25 cellular contexts compared by ENCODE assay signal in the genomic region with DNA sequence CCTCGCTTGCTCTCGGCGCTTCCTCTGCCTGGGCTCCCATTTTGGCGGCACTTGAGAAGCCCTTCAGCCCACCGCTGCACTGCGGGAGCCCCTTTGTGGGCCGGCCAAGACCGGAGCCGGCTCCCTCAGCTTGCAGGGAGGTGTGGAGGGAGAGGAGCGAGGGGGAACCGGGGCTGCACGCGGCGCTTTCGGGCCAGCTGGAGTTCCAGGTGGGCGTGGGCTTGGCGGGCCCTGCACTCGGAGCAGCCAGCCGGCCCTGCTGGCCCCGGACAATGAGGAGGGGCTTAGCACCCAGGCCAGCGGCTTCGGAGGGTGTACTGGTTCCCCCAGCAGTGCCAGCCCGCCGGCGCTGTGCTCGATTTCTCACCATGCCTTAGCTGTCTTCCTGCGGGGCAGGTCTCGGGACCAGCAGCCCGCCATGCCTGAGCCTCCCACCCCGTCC. TPM values are rescaled to one million over a fixed set of nuclear protein-coding genes. Genes with fewer than 3 reads are reported as not detected.
DNase-seq lines count a peak whose midpoint lies in the region; TF ChIP-seq lines count a peak whose summit lies in the region.
"Had no signal": no experiment of that assay in that cellular context is flagged by ENCODE, and none has a peak within 500 bp of the region (broad histone marks: within the 10 kb centered on the region; RNA-seq: fewer than 3 reads in every experiment).

No MANE protein-coding gene starts in this region.

- H3K9me3 Mint-ChIP-seq in nephron, result no peaks in the 10 kb centered on the region
- H3K9me3 Mint-ChIP-seq: activated naive CD8-positive, alpha-beta T cell treated with anti-CD3 and anti-CD28 coated beads, Interleukin-2, amount 50 U/mL, for 24 hours; memory B cell; stimulated activated naive B cell treated with anti-CD40 and anti-IgM and Interleukin-4, amounts not matched to agents 10 μg/mL and 1 μg/mL and 100 μg/mL, for 72 hours had no signal

- DNase-seq in DMS79 treated with DMSO at 0.1 percent for 48 hours (lab: John Stamatoyannopoulos, UW), result peak; percentile 37
- DNase-seq in hepatocyte (ENCODE audit: low spot score), result no peak
- no peak for DNase-seq in MM.1S
- no peak for DNase-seq in HK-2 (ENCODE audit: unreplicated experiment)
- no peak for DNase-seq in NOMO-1 treated with dmso at 0.1 percent for 144 hours (lab: John Stamatoyannopoulos, UW; ENCODE audit: unreplicated experiment)
- no peak for DNase-seq in colonic mucosa
- DNase-seq: activated CD4-positive, CD25-positive, alpha-beta regulatory T cell treated with anti-CD3 and anti-CD28 coated beads, Interleukin-2, amount 50 U/mL, for 72 hours; activated gamma-delta T cell treated with Interleukin-2 at 50 U/mL for 16 hours; activated naive CD8-positive, alpha-beta T cell treated with anti-CD3 and anti-CD28 coated beads, Interleukin-2, amount 50 U/mL, for 24 hours; effector CD4-positive, alpha-beta T cell; EL; NCI-H1417; NCI-H2107; NCI-H524 treated with DMSO at 0.1 percent for 48 hours; retina; spleen; stimulated activated CD4-positive, alpha-beta T cell treated with anti-CD3 and anti-CD28 coated beads, Interleukin-4, amount 100 ng/mL, for 24 hours; stimulated activated naive B cell treated with anti-CD40 and anti-IgM and Interleukin-4, amounts not matched to agents 10 μg/mL and 1 μg/mL and 100 μg/mL, for 72 hours; T-helper 1 cell had no signal

- peaks cover 10% of the 10 kb centered on the region for H3K27me3 ChIP-seq in HUES48 (ENCODE audit: control insufficient read depth, insufficient read depth, low read length)
- H3K27me3 ChIP-seq in hepatocyte, result no peaks in the 10 kb centered on the region
- H3K27me3 ChIP-seq in MM.1S (replicated peaks; ENCODE audit: insufficient read depth, low read length), result no peaks in the 10 kb centered on the region
- H3K27me3 ChIP-seq in colonic mucosa, result no peaks in the 10 kb centered on the region
- H3K27me3 ChIP-seq: SJSA1, spleen, vagina had no signal

- H3K9me3 ChIP-seq in HUES48 (ENCODE audit: control insufficient read depth, insufficient read depth, low read length) (no peaks in the 10 kb centered on the region), hepatocyte (ENCODE audit: low read depth) (no peaks in the 10 kb centered on the region), MM.1S (replicated peaks; ENCODE audit: insufficient read depth, low read length) (no peaks in the 10 kb centered on the region), colonic mucosa (no peaks in the 10 kb centered on the region)
- H3K9me3 ChIP-seq: SJSA1, spleen, vagina had no signal

- 14% methylated on average over 23 of the region's 30 CpGs for WGBS in hepatocyte (ENCODE audit: low lambda C conversion rate, missing lambda C conversion rate)

- peaks cover 6% of the 10 kb centered on the region for H3K4me1 ChIP-seq in HUES48 (ENCODE audit: control insufficient read depth, insufficient read depth, low read length)
- no peaks in the 10 kb centered on the region for H3K4me1 ChIP-seq in hepatocyte (ENCODE audit: insufficient read depth)
- H3K4me1 ChIP-seq in MM.1S (ENCODE audit: low read length), result no peaks in the 10 kb centered on the region
- H3K4me1 ChIP-seq in colonic mucosa, result no peaks in the 10 kb centered on the region
- H3K4me1 ChIP-seq: SJSA1, spleen, vagina had no signal

- peaks cover 6% of the 10 kb centered on the region for H3K4me1 Mint-ChIP-seq in nephron
- H3K4me1 Mint-ChIP-seq: CD14-positive monocyte; memory B cell; stimulated activated naive B cell treated with anti-CD40 and anti-IgM and Interleukin-4, amounts not matched to agents 10 μg/mL and 1 μg/mL and 100 μg/mL, for 72 hours had no signal

- no peak for TF ChIP-seq CTCF in hepatocyte (IDR thresholded peaks at IDR 0.05; ENCODE audit: poor library complexity)
- TF ChIP-seq CTCF in nephron (IDR thresholded peaks at IDR 0.05; ENCODE audit: unreplicated experiment in 3 of 3), result no peak
- TF ChIP-seq CTCF in MM.1S (IDR thresholded peaks at IDR 0.05; ENCODE audit: low read length), result no peak
- TF ChIP-seq CTCF in colonic mucosa (IDR thresholded peaks at IDR 0.05), result no peak

- intact Hi-C loops in colonic mucosa (cut with DNase I), result no loop called here

- H3K79me2 ChIP-seq in hepatocyte (no peaks in the 10 kb centered on the region), MM.1S (ENCODE audit: low read length) (no peaks in the 10 kb centered on the region)

- no peaks in the 10 kb centered on the region for H3F3A ChIP-seq in MM.1S (ENCODE audit: insufficient read depth, low read length)

- H3K4me2 ChIP-seq in hepatocyte (peak overlapping the region; percentile 92), MM.1S (ENCODE audit: low read depth, low read length) (no peak overlapping the region)

- no peaks in the 10 kb centered on the region for H3K36me3 Mint-ChIP-seq in nephron (ENCODE audit: low read depth)
- H3K36me3 Mint-ChIP-seq: CD14-positive monocyte, memory B cell had no signal

- H3K9ac ChIP-seq in HUES48 (ENCODE audit: low read depth, low read length) (peak overlapping the region; percentile 45; the same call in 1 of the 2 replicates), MM.1S (ENCODE audit: low read length) (no peak overlapping the region), colonic mucosa (ENCODE audit: low read depth in 2 of 2, low read length in 2 of 2) (no peak overlapping the region)

- H2AFZ ChIP-seq in hepatocyte (peak overlapping the region; percentile 70), MM.1S (ENCODE audit: low read length) (no peak overlapping the region)

- no peaks in the 10 kb centered on the region for H3K36me3 ChIP-seq in HUES48 (ENCODE audit: control insufficient read depth, insufficient read depth, low read length)
- H3K36me3 ChIP-seq in hepatocyte (replicated peaks; ENCODE audit: insufficient read depth, low read depth), result no peaks in the 10 kb centered on the region
- no peaks in the 10 kb centered on the region for H3K36me3 ChIP-seq in MM.1S (replicated peaks; ENCODE audit: insufficient read depth, low read length)
- no peaks in the 10 kb centered on the region for H3K36me3 ChIP-seq in colonic mucosa
- H3K36me3 ChIP-seq: SJSA1, spleen, vagina had no signal

- peak overlapping the region; percentile 40 to 60 (median 52) for H3K4me3 Mint-ChIP-seq in nephron
- H3K4me3 Mint-ChIP-seq: activated naive CD8-positive, alpha-beta T cell treated with anti-CD3 and anti-CD28 coated beads, Interleukin-2, amount 50 U/mL, for 24 hours; CD14-positive monocyte; memory B cell; stimulated activated naive B cell treated with anti-CD40 and anti-IgM and Interleukin-4, amounts not matched to agents 10 μg/mL and 1 μg/mL and 100 μg/mL, for 72 hours had no signal

- H3K4me3 ChIP-seq in HUES48 (ENCODE audit: low read depth, low read length) (peak overlapping the region; percentile 54), hepatocyte (no peak overlapping the region), MM.1S (ENCODE audit: low read length) (no peak overlapping the region), colonic mucosa (no peak overlapping the region)
- H3K4me3 ChIP-seq: SJSA1, spleen, vagina had no signal

- no peak overlapping the region for H3K27ac Mint-ChIP-seq in nephron
- H3K27ac Mint-ChIP-seq: activated naive CD8-positive, alpha-beta T cell treated with anti-CD3 and anti-CD28 coated beads, Interleukin-2, amount 50 U/mL, for 24 hours; memory B cell; stimulated activated naive B cell treated with anti-CD40 and anti-IgM and Interleukin-4, amounts not matched to agents 10 μg/mL and 1 μg/mL and 100 μg/mL, for 72 hours had no signal

- H4K20me1 ChIP-seq in hepatocyte (ENCODE audit: insufficient read depth, poor library complexity, severe bottlenecking) (no peaks in the 10 kb centered on the region), MM.1S (ENCODE audit: insufficient read depth, low read length) (no peaks in the 10 kb centered on the region)

- peak overlapping the region; percentile 35 for H3K27ac ChIP-seq in HUES48 (ENCODE audit: low read depth, low read length)
- no peak overlapping the region for H3K27ac ChIP-seq in hepatocyte
- no peak overlapping the region for H3K27ac ChIP-seq in MM.1S (ENCODE audit: low read length)
- no peak overlapping the region for H3K27ac ChIP-seq in colonic mucosa
- H3K27ac ChIP-seq: SJSA1, spleen, vagina had no signal

- H3K27me3 Mint-ChIP-seq in nephron (ENCODE audit: low read depth), result peaks cover 39% of the 10 kb centered on the region
- H3K27me3 Mint-ChIP-seq: memory B cell had no signal

- H3K9me2 ChIP-seq in hepatocyte (replicated peaks; ENCODE audit: insufficient read depth), result no peaks in the 10 kb centered on the region
- no peaks in the 10 kb centered on the region for H3K9me2 ChIP-seq in MM.1S (replicated peaks; ENCODE audit: insufficient read depth, low read length)

RNA-seq across cellular contexts. Expression of gene SRPK1, which starts 10.2 kb away (rescaled TPM):
- total RNA-seq in hepatocyte (63.9 and 69.4 TPM in 2 replicates), colonic mucosa (100 to 1,000 TPM in 1 of 2 donors, 10 to 100 TPM in 1; 89.4 to 111 TPM)
- 39.3 and 48.0 TPM in 2 replicates for polyA plus RNA-seq in hepatocyte
